22 cellular contexts compared by ENCODE assay signal in the genomic region with DNA sequence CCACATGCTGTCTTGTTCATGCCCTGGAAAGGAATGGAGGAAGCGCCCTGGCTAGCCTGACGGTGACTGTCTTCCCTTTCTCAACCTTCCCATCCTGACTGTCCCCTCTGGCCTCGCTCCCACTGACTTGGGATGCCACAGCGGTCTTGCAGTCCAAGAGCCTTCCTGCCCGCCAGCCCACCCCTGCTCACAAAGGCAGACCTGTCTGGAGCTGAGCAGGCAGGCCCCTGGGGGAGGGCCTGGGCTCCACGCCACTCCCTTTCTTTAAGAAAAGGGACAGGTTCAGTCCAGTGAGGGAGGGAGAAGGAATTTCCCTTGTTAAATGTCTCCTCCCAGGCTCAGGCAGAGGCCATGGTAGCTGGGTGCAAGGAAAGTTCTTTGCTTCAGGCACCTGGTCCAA. TPM values are rescaled to one million over a fixed set of nuclear protein-coding genes. Genes with fewer than 3 reads are reported as not detected.
DNase-seq lines count a peak whose midpoint lies in the region; TF ChIP-seq lines count a peak whose summit lies in the region.
"Had no signal": no experiment of that assay in that cellular context is flagged by ENCODE, and none has a peak within 500 bp of the region (broad histone marks: within the 10 kb centered on the region; RNA-seq: fewer than 3 reads in every experiment).

No MANE protein-coding gene starts in this region.

- CTCF ChIA-PET in RWPE1 (lab: Yijun Ruan, JAX), result interaction anchor here (0.8 to 2.6 kb wide), 4 partner anchors 13 to 45 kb away, joined by 3 to 18 read pairs (median 14); no protein-coding TSS in a partner anchor

- no peak for TF ChIP-seq CTCF in RWPE1 (conservative IDR thresholded peaks at IDR 0.05; ENCODE audit: low read depth)

- no peak overlapping the region for H2AK5ac ChIP-seq in mesendoderm (ENCODE audit: low read length)

- H3K79me2 ChIP-seq in mesendoderm (ENCODE audit: control insufficient read depth, insufficient read depth, low read length), result no peaks in the 10 kb centered on the region

- H2BK5ac ChIP-seq in mesendoderm (ENCODE audit: low read length), result no peak overlapping the region

- no peak overlapping the region for H2BK120ac ChIP-seq in mesendoderm (ENCODE audit: low read depth, low read length)

- H3K4me3 ChIP-seq in mesendoderm (ENCODE audit: low read length), result no peak overlapping the region
- H3K4me3 ChIP-seq: HAP-1 had no signal

- H3K27me3 ChIP-seq in mesendoderm (ENCODE audit: insufficient read depth, low read length, poor library complexity), result no peaks in the 10 kb centered on the region

- peak overlapping the region; percentile 32 for H3K23ac ChIP-seq in mesendoderm (ENCODE audit: low read length)

- H3K4me1 ChIP-seq in mesendoderm (ENCODE audit: control insufficient read depth, low read depth, low read length), result peaks cover 3% of the 10 kb centered on the region

- no CpG with 5 or more reads among the region's 6 CpGs for WGBS in mesendoderm (ENCODE audit: extremely low coverage, insufficient coverage, low lambda C conversion rate)

- H3K4me2 ChIP-seq in mesendoderm (ENCODE audit: low read length), result no peak overlapping the region

- no peak overlapping the region for H4K8ac ChIP-seq in mesendoderm (ENCODE audit: low read depth, low read length)

- no peak overlapping the region for H3K9ac ChIP-seq in mesendoderm (ENCODE audit: low read length)

- H3K18ac ChIP-seq in mesendoderm (ENCODE audit: low read length), result no peak overlapping the region

- no peak overlapping the region for H2BK15ac ChIP-seq in mesendoderm (replicated peaks; ENCODE audit: low read depth)

- H3K27ac ChIP-seq in RWPE1 (peak overlapping the region; percentile 64), epithelial cell of prostate (peak overlapping the region; percentile 29), mesendoderm (ENCODE audit: low read depth, low read length) (no peak overlapping the region)
- H3K27ac ChIP-seq: C4-2B, HL-60 had no signal

- DNase-seq in ELF-1 (ENCODE audit: low read depth, low spot score) (peak; percentile 84), RWPE1 (ENCODE audit: low spot score) (no peak), epithelial cell of prostate (ENCODE audit: low read depth, low spot score) (no peak), mesendoderm (no peak), activated T-cell treated with anti-CD3 and anti-CD28 coated beads for 4 hours (no peak), NCI-H524 (lab: John Stamatoyannopoulos, UW) (no peak)
- no peak for DNase-seq in activated CD8-positive, alpha-beta memory T cell treated with anti-CD3 and anti-CD28 coated beads, Interleukin-2, amount 50 U/mL, for 4 hours
- DNase-seq: Calu3; CD8-positive, alpha-beta memory T cell; GDM1; KBM-7; NCI-H1092 treated with DMSO at 0.1 percent for 48 hours; NCI-H1436 treated with DMSO at 0.1 percent for 48 hours; NCI-H2029; NCI-H345; NCI-H526 treated with DMSO at 0.1 percent for 48 hours; OCI-M1; Right ventricle myocardium superior had no signal

- no peak overlapping the region for H3K4ac ChIP-seq in mesendoderm (ENCODE audit: low read depth, low read length)

- H4K5ac ChIP-seq in mesendoderm (ENCODE audit: low read length), result no peak overlapping the region

- no peak overlapping the region for H3K56ac ChIP-seq in mesendoderm (ENCODE audit: low read length)

- POLR2A ChIA-PET in RWPE1 (lab: Yijun Ruan, JAX; ENCODE audit: low non-redundant PET), result no interaction called here

- no peaks in the 10 kb centered on the region for H3K79me1 ChIP-seq in mesendoderm (ENCODE audit: low read length)

- H3K36me3 ChIP-seq in mesendoderm (ENCODE audit: control insufficient read depth, insufficient read depth, low read length), result no peaks in the 10 kb centered on the region
- H3K36me3 ChIP-seq: HAP-1 had no signal

RNA-seq across cellular contexts. Expression of a gene that starts 18.1 kb away (rescaled TPM):
- polyA plus RNA-seq in mesendoderm (2013, experiment 1 of 2), result 1.6 TPM
- 1.8 TPM for polyA plus RNA-seq in mesendoderm (2013, experiment 2 of 2)
- polyA plus RNA-seq: CD8-positive, alpha-beta memory T cell; HepG2 had no signal
